9 cellular contexts compared by ENCODE assay signal in the genomic region with DNA sequence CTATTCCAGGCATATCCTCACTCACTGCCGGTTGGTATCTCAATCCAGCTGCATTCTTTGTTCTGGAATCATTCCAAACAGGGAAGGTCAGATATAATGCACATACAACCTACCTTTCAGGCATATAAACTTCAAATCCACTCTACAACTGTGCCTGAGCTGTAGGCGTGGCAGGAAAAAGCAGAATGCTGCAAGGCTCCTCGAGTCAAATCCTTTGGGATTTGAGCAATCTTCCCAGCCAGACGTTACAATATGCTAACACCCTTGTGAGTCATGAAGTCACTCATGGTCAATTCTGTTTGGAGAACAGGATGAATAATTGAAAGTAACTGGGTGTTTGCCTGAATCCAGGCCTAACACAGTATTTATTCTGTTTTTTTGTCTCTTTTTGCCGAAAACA.
A peak's percentile ranks its signal among the peaks of the same experiment; 100 is the strongest.
DNase-seq lines count a peak whose midpoint lies in the region; ATAC-seq and TF ChIP-seq lines count a peak whose summit lies in the region.
"Had no signal": no experiment of that assay in that cellular context is flagged by ENCODE, and none has a peak within 500 bp of the region (broad histone marks: within the 10 kb centered on the region; RNA-seq: fewer than 3 reads in every experiment).

No MANE protein-coding gene starts in this region.

- ATAC-seq in activated CD8-positive, alpha-beta T cell treated with anti-CD3 and anti-CD28 coated beads for 36 hours, result no peak
- ATAC-seq in left colon, result no peak
- ATAC-seq in HG03520 (IDR thresholded peaks at IDR 0.05; ENCODE audit: unreplicated experiment), result no peak

- no peak overlapping the region for H3K4me3 Mint-ChIP-seq in activated CD8-positive, alpha-beta T cell treated with anti-CD3 and anti-CD28 coated beads for 36 hours
- H3K4me3 Mint-ChIP-seq: CD4-positive, alpha-beta memory T cell had no signal

- H3K36me3 Mint-ChIP-seq in activated CD8-positive, alpha-beta T cell treated with anti-CD3 and anti-CD28 coated beads for 36 hours (ENCODE audit: low read depth), result no peaks in the 10 kb centered on the region
- H3K36me3 Mint-ChIP-seq: CD4-positive, alpha-beta memory T cell had no signal

- H3K4me1 Mint-ChIP-seq in activated CD8-positive, alpha-beta T cell treated with anti-CD3 and anti-CD28 coated beads for 36 hours (ENCODE audit: low read depth), result no peaks in the 10 kb centered on the region
- H3K4me1 Mint-ChIP-seq: CD4-positive, alpha-beta memory T cell had no signal

- H3K9me3 Mint-ChIP-seq in activated CD8-positive, alpha-beta T cell treated with anti-CD3 and anti-CD28 coated beads for 36 hours, result no peaks in the 10 kb centered on the region

- intact Hi-C loops in activated CD8-positive, alpha-beta T cell treated with anti-CD3 and anti-CD28 coated beads for 36 hours (cut with micrococcal nuclease), result no loop called here
- intact Hi-C loops in left colon (cut with DNase I, micrococcal nuclease), result no loop called here

- peaks cover 8% of the 10 kb centered on the region for H3K27me3 Mint-ChIP-seq in activated CD8-positive, alpha-beta T cell treated with anti-CD3 and anti-CD28 coated beads for 36 hours

- POLR2A ChIA-PET in activated CD8-positive, alpha-beta T cell treated with anti-CD3 and anti-CD28 coated beads for 36 hours (lab: Charles Lee), result no interaction called here

- DNase-seq in A172 (ENCODE audit: low spot score), result peak; percentile 88
- peak; percentile 96 for DNase-seq in HS-5 (ENCODE audit: low read depth)
- peak; percentile 63 for DNase-seq in brain pericyte (ENCODE audit: low read depth, low spot score)
- DNase-seq in kidney tubule cell (ENCODE audit: low spot score), result peak; percentile 78
- DNase-seq in activated CD8-positive, alpha-beta T cell treated with anti-CD3 and anti-CD28 coated beads for 36 hours, result no peak
- no peak for DNase-seq in left colon
- no peak for DNase-seq in DMS153 treated with DMSO at 0.1 percent for 48 hours (lab: John Stamatoyannopoulos, UW; ENCODE audit: unreplicated experiment)
- DNase-seq: CD4-positive, alpha-beta memory T cell had no signal

- CTCF ChIA-PET in activated CD8-positive, alpha-beta T cell treated with anti-CD3 and anti-CD28 coated beads for 36 hours (lab: Charles Lee), result no interaction called here

- TF ChIP-seq CTCF in activated CD8-positive, alpha-beta T cell treated with anti-CD3 and anti-CD28 coated beads for 36 hours (IDR thresholded peaks at IDR 0.05), result no peak

- H3K27ac Mint-ChIP-seq in activated CD8-positive, alpha-beta T cell treated with anti-CD3 and anti-CD28 coated beads for 36 hours, result no peak overlapping the region
- H3K27ac Mint-ChIP-seq: CD4-positive, alpha-beta memory T cell had no signal

Comparison
In these comparisons a context has a peak if more than half of its experiments do, and no peak if none do; other contexts are left out.
1. DNase-seq: peak in A172 (single experiment), HS-5 (single experiment), brain pericyte (single experiment) and kidney tubule cell (single experiment); none in activated CD8-positive, alpha-beta T cell treated with anti-CD3 and anti-CD28 coated beads for 36 hours (single experiment), left colon (0 of 2) and DMS153 treated with DMSO at 0.1 percent for 48 hours (single experiment).